8 cellular contexts compared by ENCODE assay signal in genomic region chr18:76374330-76375281, GRCh38.
A peak's percentile ranks its signal among the peaks of the same experiment; 100 is the strongest.
DNase-seq lines count a peak whose midpoint lies in the region; ATAC-seq, FAIRE-seq and TF ChIP-seq lines count a peak whose summit lies in the region.

No MANE protein-coding gene starts in this region.

- FAIRE-seq in H54 (lab: Jason Lieb, UNC): no peak

- DNase-seq in immature natural killer cell: peak in 2 of 3 donors; percentile 14 to 23
- DNase-seq in COLO829 (ENCODE audit: low spot score): no peak
- no peak for DNase-seq in H54 (ENCODE audit: insufficient read length, low spot score)
- DNase-seq in NCI-H146 treated with DMSO at 0.1 percent for 48 hours (lab: John Stamatoyannopoulos, UW; ENCODE audit: unreplicated experiment): no peak
- DNase-seq in NCI-H128 (lab: John Stamatoyannopoulos, UW; ENCODE audit: unreplicated experiment): no peak

- peak overlapping the region; percentile 40 to 67 (median 54) for H3K4me3 Mint-ChIP-seq in immature natural killer cell

- peaks cover 42 to 48% of the 10 kb centered on the region in 2 donors for H3K4me1 Mint-ChIP-seq in immature natural killer cell

- TF ChIP-seq POLR2A in H54 (IDR thresholded peaks at IDR 0.05; ENCODE audit: low read depth, low read length): no peak

- peak overlapping the region; percentile 6 to 57 (median 34) for H3K27ac Mint-ChIP-seq in immature natural killer cell

- H3K36me3 Mint-ChIP-seq in immature natural killer cell: peaks cover under 1 to 12% (median 12%) of the 10 kb centered on the region in 3 donors

- ATAC-seq in GM18499 (IDR thresholded peaks at IDR 0.05; ENCODE audit: insufficient read depth, unreplicated experiment) (peak; percentile 95), GM21529 (IDR thresholded peaks at IDR 0.05; ENCODE audit: unreplicated experiment) (peak; percentile 80), HG03565 (IDR thresholded peaks at IDR 0.05; ENCODE audit: unreplicated experiment) (peak; percentile 91)

- H3K9me3 Mint-ChIP-seq in immature natural killer cell: no peaks in the 10 kb centered on the region

- H3K27me3 Mint-ChIP-seq in immature natural killer cell (ENCODE audit: low read depth in 3 of 3): peaks cover 0 to 10% (median 2%) of the 10 kb centered on the region in 3 donors

Comparison
In these comparisons a context has a peak if more than half of its experiments do, and no peak if none do; other contexts are left out.
1. DNase-seq: peak in immature natural killer cell (2 of 3); none in COLO829 (single experiment), H54 (single experiment), NCI-H146 treated with DMSO at 0.1 percent for 48 hours (single experiment) and NCI-H128 (single experiment).
2. Peak in every context shown above with its lines, with median percentiles within 50 percentile points of each other: ATAC-seq.